ENCODE assay signal across 11 cellular contexts in the genomic region with DNA sequence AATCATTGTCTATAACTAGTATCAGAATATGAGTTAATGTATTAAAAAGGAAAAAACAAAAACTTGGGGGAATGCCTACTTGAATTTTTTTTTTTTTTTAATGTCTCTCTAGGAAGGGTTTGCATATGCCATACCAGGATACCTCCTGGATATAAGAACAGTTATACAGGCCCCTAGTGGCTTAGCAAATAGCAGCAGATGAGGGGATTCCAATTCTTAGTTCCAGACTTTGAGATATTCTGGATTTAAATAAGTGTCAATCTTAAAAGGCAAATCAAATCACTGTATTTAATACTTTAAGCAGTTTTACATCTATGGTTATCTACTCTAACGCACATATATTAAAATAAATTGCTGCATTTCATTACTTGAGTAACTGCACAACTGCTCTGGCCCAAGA.
DNase-seq lines count a peak whose midpoint lies in the region; ATAC-seq, FAIRE-seq and TF ChIP-seq lines count a peak whose summit lies in the region.
"Had no signal": no experiment of that assay in that cellular context is flagged by ENCODE, and none has a peak within 500 bp of the region (broad histone marks: within the 10 kb centered on the region; RNA-seq: fewer than 3 reads in every experiment).

No MANE protein-coding gene starts in this region.

- no peak for ATAC-seq in HG03442 (IDR thresholded peaks at IDR 0.05; ENCODE audit: unreplicated experiment)
- ATAC-seq in GM18498 (IDR thresholded peaks at IDR 0.05; ENCODE audit: unreplicated experiment) = no peak
- ATAC-seq: mucosa of descending colon had no signal

- H3K4me3 ChIP-seq in fibroblast of the aortic adventitia (ENCODE audit: low read depth, low read length) = no peak overlapping the region
- H3K4me3 ChIP-seq: A549, mucosa of descending colon had no signal

- TF ChIP-seq CTCF in fibroblast of the aortic adventitia (IDR thresholded peaks at IDR 0.05; ENCODE audit: insufficient read depth, low read length) = peak; percentile 82

- DNase-seq in NCI-H1417 (lab: John Stamatoyannopoulos, UW) = peak in 2 of 3 experiments; percentile 3 to 61
- DNase-seq in NCI-H1417 treated with DMSO at 0.1 percent for 48 hours (lab: John Stamatoyannopoulos, UW) = no peak
- peak; percentile 51 for DNase-seq in RCC 7860 (ENCODE audit: low spot score)
- peak; percentile 67 for DNase-seq in fibroblast of the aortic adventitia (ENCODE audit: low read depth)
- peak; percentile 62 for DNase-seq in renal cortical epithelial cell (ENCODE audit: low read depth)
- DNase-seq in mesenteric fat pad (ENCODE audit: low spot score) = no peak
- DNase-seq: H7, mucosa of descending colon had no signal

- FAIRE-seq in RCC 7860 (lab: Jason Lieb, UNC) = peak; percentile 81
- FAIRE-seq: A549 had no signal

Comparison
In these comparisons a context has a peak if more than half of its experiments do, and no peak if none do; other contexts are left out.
1. DNase-seq: peak in NCI-H1417 (2 of 3), RCC 7860 (single experiment), fibroblast of the aortic adventitia (single experiment) and renal cortical epithelial cell (single experiment); none in NCI-H1417 treated with DMSO at 0.1 percent for 48 hours (single experiment) and mesenteric fat pad (single experiment).